16 cellular contexts compared by ENCODE assay signal in genomic region chr22:25478573-25478972, GRCh38.
DNase-seq lines count a peak whose midpoint lies in the region; ATAC-seq and TF ChIP-seq lines count a peak whose summit lies in the region.
"Had no signal": no experiment of that assay in that cellular context is flagged by ENCODE, and none has a peak within 500 bp of the region (broad histone marks: within the 10 kb centered on the region; RNA-seq: fewer than 3 reads in every experiment).

No MANE protein-coding gene starts in this region.

- TF ChIP-seq CTCF in GM13977 (IDR thresholded peaks at IDR 0.05; ENCODE audit: extremely low read depth, insufficient read depth, missing control alignments) = no peak

- ATAC-seq in GM21737 (IDR thresholded peaks at IDR 0.05; ENCODE audit: unreplicated experiment) = no peak
- ATAC-seq: GM12878 had no signal

- peak overlapping the region; percentile 54 for H3K27ac ChIP-seq in angular gyrus (ENCODE audit: low read depth, low read length)
- H3K27ac ChIP-seq: GM23248, PC-9 had no signal

- in situ Hi-C loops in G401 (cut with HindIII; ENCODE audit: low sequenced_read_pairs) (no loop called here), GM13977 (cut with MboI; ENCODE audit: low pct_unique_long_range_greater_than_20kb, low sequenced_read_pairs, unreplicated experiment) (loop anchor here (10.0 kb wide), 1 partner anchor 226 kb away; no protein-coding TSS in a partner anchor)

- DNase-seq in G401 (ENCODE audit: low spot score) (peak; percentile 64), inferior parietal cortex (ENCODE audit: extremely low spot score) (peak; percentile 79), superior temporal gyrus (ENCODE audit: extremely low spot score) (peak; percentile 81), SKM-1 (lab: John Stamatoyannopoulos, UW; ENCODE audit: unreplicated experiment) (no peak), GM13977 (ENCODE audit: low spot score) (no peak)
- no peak for DNase-seq in activated CD4-positive, alpha-beta T cell treated with anti-CD3 and anti-CD28 coated beads for 1 hour
- DNase-seq: BE2C, DMS53, GM23248, NCI-H1417, NCI-H2029, NCI-H526, PC-9 had no signal

Comparison
In these comparisons a context has a peak if more than half of its experiments do, and no peak if none do; other contexts are left out.
1. DNase-seq: peak in G401 (single experiment), inferior parietal cortex (single experiment) and superior temporal gyrus (single experiment); none in activated CD4-positive, alpha-beta T cell treated with anti-CD3 and anti-CD28 coated beads for 1 hour (single experiment), SKM-1 (single experiment) and GM13977 (single experiment).